In genomic region chr1:1463312-1463711, GRCh38 we compare ENCODE assay signal across 25 cellular contexts. TPM values are rescaled to one million over a fixed set of nuclear protein-coding genes. Genes with fewer than 3 reads are reported as not detected.
"Had no signal": no experiment of that assay in that cellular context is flagged by ENCODE, and none has a peak within 500 bp of the region (broad histone marks: within the 10 kb centered on the region; RNA-seq: fewer than 3 reads in every experiment).

No MANE protein-coding gene starts in this region.

- H3K4me2 ChIP-seq: PC-9 had no signal

- H3K9me3 ChIP-seq: ascending aorta, breast epithelium had no signal

- H3K27ac ChIP-seq: ascending aorta, PC-9 had no signal

- H3K36me3 ChIP-seq: ascending aorta, breast epithelium had no signal

- DNase-seq: activated CD4-positive, alpha-beta T cell treated with anti-CD3 and anti-CD28 coated beads for 36 hours; activated CD4-positive, alpha-beta T cell treated with anti-CD3 and anti-CD28 coated beads, Interleukin-2, amount 10 ng/mL, durations not matched to agents 7 days and 5 days; activated CD4-positive, alpha-beta T cell treated with anti-CD3 and anti-CD28 coated beads, Interleukin-2, amount 50 U/mL, for 48 hours; activated CD8-positive, alpha-beta T cell treated with anti-CD3 and anti-CD28 coated beads, Interleukin-2, amount 10 ng/mL, durations not matched to agents 7 days and 5 days; activated gamma-delta T cell; activated naive CD4-positive, alpha-beta T cell treated with Interleukin-2 at 50 U/mL for 16 hours; activated naive CD8-positive, alpha-beta T cell treated with anti-CD3 and anti-CD28 coated beads, Interleukin-2, amount 10 ng/mL, durations not matched to agents 7 days and 5 days; activated T-cell treated with anti-CD3 and anti-CD28 coated beads, Interleukin-2, amount 50 U/mL, for 24 hours; amygdala; NCI-H1105; NCI-H1417 treated with DMSO at 0.1 percent for 48 hours; NCI-H187 treated with DMSO at 0.1 percent for 48 hours; NCI-H2081; NCI-H2227 treated with DMSO at 0.1 percent for 48 hours; NCI-H446; NCI-H510A treated with DMSO at 0.1 percent for 48 hours; NCI-H69; PC-9; Right ventricle myocardium superior; SW 1271 had no signal

- ATAC-seq: activated CD4-positive, alpha-beta T cell treated with anti-CD3 and anti-CD28 coated beads for 36 hours; WTC11 had no signal

- H2AFZ ChIP-seq: PC-9 had no signal

- H3K27me3 ChIP-seq: ascending aorta, breast epithelium had no signal

- H3K4me3 ChIP-seq: ascending aorta, PC-9 had no signal

- H3K4me1 ChIP-seq: ascending aorta, breast epithelium had no signal

RNA-seq across cellular contexts. Expression of gene ATAD3C, which starts 13.8 kb away (rescaled TPM):
- total RNA-seq: ascending aorta, M059J had no signal

RNA-seq across cellular contexts. Expression of gene ANKRD65, which starts 42.2 kb away (rescaled TPM):
- total RNA-seq: activated CD4-positive, alpha-beta T cell treated with anti-CD3 and anti-CD28 coated beads for 36 hours; activated CD4-positive, alpha-beta T cell treated with anti-CD3 and anti-CD28 coated beads, Interleukin-2, amount 10 ng/mL, durations not matched to agents 7 days and 5 days; activated CD8-positive, alpha-beta T cell treated with anti-CD3 and anti-CD28 coated beads, Interleukin-2, amount 10 ng/mL, durations not matched to agents 7 days and 5 days; activated naive CD8-positive, alpha-beta T cell treated with anti-CD3 and anti-CD28 coated beads, Interleukin-2, amount 10 ng/mL, durations not matched to agents 7 days and 5 days; activated T-helper 2 cell treated with anti-CD3 and anti-CD28 coated beads, Interferon-gamma antibody, Interleukin-2, Interleukin-4, amounts not matched to agents 10 μg/mL and 5 μg/mL and 100 μg/mL, durations not matched to agents 14 hours and 24 hours and 36 hours had no signal
